Comparison of ENCODE assay signal across 15 cellular contexts in genomic region chr18:40868110-40868858, GRCh38.
DNase-seq lines count a peak whose midpoint lies in the region; ATAC-seq, FAIRE-seq and TF ChIP-seq lines count a peak whose summit lies in the region.
"Had no signal": no experiment of that assay in that cellular context is flagged by ENCODE, and none has a peak within 500 bp of the region (broad histone marks: within the 10 kb centered on the region; RNA-seq: fewer than 3 reads in every experiment).

No MANE protein-coding gene starts in this region.

- peak overlapping the region; percentile 96 for H3K27ac Mint-ChIP-seq in MCF 10A (ENCODE audit: low read depth, unreplicated experiment)
- H3K27ac Mint-ChIP-seq in activated CD4-positive, alpha-beta T cell treated with anti-CD3 and anti-CD28 coated beads for 36 hours = no peak overlapping the region
- H3K27ac Mint-ChIP-seq: activated CD8-positive, alpha-beta T cell treated with anti-CD3 and anti-CD28 coated beads for 36 hours; activated naive CD4-positive, alpha-beta T cell treated with anti-CD3 and anti-CD28 coated beads for 36 hours; IgD-negative memory B cell had no signal

- peaks cover 18% of the 10 kb centered on the region for H3K9me3 Mint-ChIP-seq in MCF 10A (ENCODE audit: unreplicated experiment)
- peaks cover 14% of the 10 kb centered on the region for H3K9me3 Mint-ChIP-seq in activated CD4-positive, alpha-beta T cell treated with anti-CD3 and anti-CD28 coated beads for 36 hours (ENCODE audit: low read depth)

- FAIRE-seq in GM12891 (lab: Jason Lieb, UNC) = no peak

- TF ChIP-seq CTCF in MCF 10A (IDR thresholded peaks at IDR 0.05; ENCODE audit: unreplicated experiment) = no peak
- TF ChIP-seq CTCF in breast epithelium (IDR thresholded peaks at IDR 0.05) = no peak
- no peak for TF ChIP-seq CTCF in foreskin fibroblast (IDR thresholded peaks at IDR 0.05; ENCODE audit: low read depth, low read length)

- ATAC-seq in activated CD4-positive, alpha-beta T cell treated with anti-CD3 and anti-CD28 coated beads for 36 hours = no peak
- no peak for ATAC-seq in GM18870 (IDR thresholded peaks at IDR 0.05; ENCODE audit: unreplicated experiment)
- ATAC-seq: activated CD8-positive, alpha-beta T cell treated with anti-CD3 and anti-CD28 coated beads for 36 hours had no signal

- H3K27me3 ChIP-seq in breast epithelium = no peaks in the 10 kb centered on the region

- CTCF ChIA-PET in MCF 10A (lab: Yijun Ruan, JAX) = interaction anchor here (0.6 to 1.3 kb wide), 3 partner anchors 116 to 826 kb away, joined by 3 to 6 read pairs (median 3); no protein-coding TSS in a partner anchor
- CTCF ChIA-PET in activated CD4-positive, alpha-beta T cell treated with anti-CD3 and anti-CD28 coated beads for 36 hours (lab: Charles Lee) = no interaction called here

- DNase-seq in MCF 10A (ENCODE audit: unreplicated experiment) (peak; percentile 95), breast epithelium (ENCODE audit: low spot score in 2 of 2) (no peak), SW480 (ENCODE audit: low spot score) (peak; percentile 8), foreskin fibroblast (peak; percentile 92 to 94), GM12891 (ENCODE audit: insufficient read length, low spot score) (no peak)
- no peak for DNase-seq in activated CD4-positive, alpha-beta T cell treated with anti-CD3 and anti-CD28 coated beads for 36 hours
- DNase-seq in activated CD4-positive, alpha-beta T cell treated with anti-CD3 and anti-CD28 coated beads, Interleukin-2, amount 50 U/mL, for 48 hours = no peak
- DNase-seq: activated CD8-positive, alpha-beta T cell treated with anti-CD3 and anti-CD28 coated beads for 36 hours; activated naive CD4-positive, alpha-beta T cell treated with anti-CD3 and anti-CD28 coated beads for 36 hours; GF-D8; NCI-H2227 treated with DMSO at 0.1 percent for 48 hours; T-helper 1 cell had no signal

- peak overlapping the region; percentile 52 for H3K4me3 Mint-ChIP-seq in MCF 10A (ENCODE audit: unreplicated experiment)
- H3K4me3 Mint-ChIP-seq in activated CD4-positive, alpha-beta T cell treated with anti-CD3 and anti-CD28 coated beads for 36 hours = no peak overlapping the region
- H3K4me3 Mint-ChIP-seq: activated CD8-positive, alpha-beta T cell treated with anti-CD3 and anti-CD28 coated beads for 36 hours; activated naive CD4-positive, alpha-beta T cell treated with anti-CD3 and anti-CD28 coated beads for 36 hours; IgD-negative memory B cell had no signal

- no TSS peak for BruUV-seq in MCF 10A (replicated peaks; lab: Mats Ljungman, UMichigan)

- intact Hi-C loops in MCF 10A (cut with micrococcal nuclease) = loop anchor here (2.0 to 10.0 kb wide), 3 partner anchors 117 to 507 kb away; no protein-coding TSS in a partner anchor
- intact Hi-C loops in breast epithelium (cut with DNase I; ENCODE audit: low total_unique reads) = loop anchor here (5.0 kb wide), 1 partner anchor 1936 kb away; no protein-coding TSS in a partner anchor
- intact Hi-C loops in activated CD4-positive, alpha-beta T cell treated with anti-CD3 and anti-CD28 coated beads for 36 hours (cut with DNase I, micrococcal nuclease) = no loop called here

- POLR2A ChIA-PET in MCF 10A (lab: Yijun Ruan, JAX) = interaction anchor here (0.9 to 2.5 kb wide), 5 partner anchors 9 to 29 kb away, joined by 3 to 21 read pairs (median 3); no protein-coding TSS in a partner anchor
- POLR2A ChIA-PET in activated CD4-positive, alpha-beta T cell treated with anti-CD3 and anti-CD28 coated beads for 36 hours (lab: Charles Lee) = no interaction called here

- no peak overlapping the region for H3K27ac ChIP-seq in breast epithelium

- TF ChIP-seq POLR2A in breast epithelium (IDR thresholded peaks at IDR 0.05) (no peak), GM12891 (IDR thresholded peaks at IDR 0.05; ENCODE audit: low read depth, low read length) (no peak)

- H3K9me3 ChIP-seq in breast epithelium = no peaks in the 10 kb centered on the region

- H3K27me3 Mint-ChIP-seq in MCF 10A (ENCODE audit: insufficient read depth, unreplicated experiment) = no peaks in the 10 kb centered on the region
- H3K27me3 Mint-ChIP-seq in activated CD4-positive, alpha-beta T cell treated with anti-CD3 and anti-CD28 coated beads for 36 hours = no peaks in the 10 kb centered on the region
- H3K27me3 Mint-ChIP-seq: activated CD8-positive, alpha-beta T cell treated with anti-CD3 and anti-CD28 coated beads for 36 hours had no signal

- no peak overlapping the region for H3K4me3 ChIP-seq in breast epithelium
- H3K4me3 ChIP-seq in foreskin fibroblast (ENCODE audit: low read depth in 1 of 2, low read length in 2 of 2) = no peak overlapping the region
- H3K4me3 ChIP-seq: skin epidermis had no signal

- H3K36me3 ChIP-seq in breast epithelium = no peaks in the 10 kb centered on the region

- H3K4me1 ChIP-seq in breast epithelium = no peaks in the 10 kb centered on the region

- H3K36me3 Mint-ChIP-seq in MCF 10A (ENCODE audit: insufficient read depth, unreplicated experiment) = peaks cover 5% of the 10 kb centered on the region
- no peaks in the 10 kb centered on the region for H3K36me3 Mint-ChIP-seq in activated CD4-positive, alpha-beta T cell treated with anti-CD3 and anti-CD28 coated beads for 36 hours (ENCODE audit: low read depth)
- H3K36me3 Mint-ChIP-seq: IgD-negative memory B cell had no signal

- peaks cover 28% of the 10 kb centered on the region for H3K4me1 Mint-ChIP-seq in MCF 10A (ENCODE audit: insufficient read depth, unreplicated experiment)
- H3K4me1 Mint-ChIP-seq in activated CD4-positive, alpha-beta T cell treated with anti-CD3 and anti-CD28 coated beads for 36 hours = no peaks in the 10 kb centered on the region
- H3K4me1 Mint-ChIP-seq: IgD-negative memory B cell had no signal

TF ChIP-seq in GM12891, 5 proteins besides CTCF, POLR2A, EP300 and RAD21:
- TF ChIP-seq SPI1 (IDR thresholded peaks at IDR 0.05; ENCODE audit: low read depth, low read length) = no peak
- no peak for TF ChIP-seq PAX5 (IDR thresholded peaks at IDR 0.05; ENCODE audit: insufficient read depth, low read length, severe bottlenecking)
- no peak for TF ChIP-seq POU2F2 (IDR thresholded peaks at IDR 0.05; ENCODE audit: low read depth, low read length)
- no peak for TF ChIP-seq POLR2AphosphoS5 (IDR thresholded peaks at IDR 0.05; ENCODE audit: low read depth, low read length)
- no peak for TF ChIP-seq TAF1 (IDR thresholded peaks at IDR 0.05; ENCODE audit: low read depth, low read length)

Comparison
In these comparisons a context has a peak if more than half of its experiments do, and no peak if none do; other contexts are left out.
1. DNase-seq: peak in MCF 10A (single experiment), SW480 (single experiment) and foreskin fibroblast (2 of 2); none in breast epithelium (0 of 2), activated CD4-positive, alpha-beta T cell treated with anti-CD3 and anti-CD28 coated beads for 36 hours (single experiment), activated CD4-positive, alpha-beta T cell treated with anti-CD3 and anti-CD28 coated beads, Interleukin-2, amount 50 U/mL, for 48 hours (0 of 2) and GM12891 (single experiment).
2. intact Hi-C loops: an anchor here in MCF 10A (2.0 to 10.0 kb wide) and breast epithelium (5.0 kb wide); none called in activated CD4-positive, alpha-beta T cell treated with anti-CD3 and anti-CD28 coated beads for 36 hours.